In the genomic region with DNA sequence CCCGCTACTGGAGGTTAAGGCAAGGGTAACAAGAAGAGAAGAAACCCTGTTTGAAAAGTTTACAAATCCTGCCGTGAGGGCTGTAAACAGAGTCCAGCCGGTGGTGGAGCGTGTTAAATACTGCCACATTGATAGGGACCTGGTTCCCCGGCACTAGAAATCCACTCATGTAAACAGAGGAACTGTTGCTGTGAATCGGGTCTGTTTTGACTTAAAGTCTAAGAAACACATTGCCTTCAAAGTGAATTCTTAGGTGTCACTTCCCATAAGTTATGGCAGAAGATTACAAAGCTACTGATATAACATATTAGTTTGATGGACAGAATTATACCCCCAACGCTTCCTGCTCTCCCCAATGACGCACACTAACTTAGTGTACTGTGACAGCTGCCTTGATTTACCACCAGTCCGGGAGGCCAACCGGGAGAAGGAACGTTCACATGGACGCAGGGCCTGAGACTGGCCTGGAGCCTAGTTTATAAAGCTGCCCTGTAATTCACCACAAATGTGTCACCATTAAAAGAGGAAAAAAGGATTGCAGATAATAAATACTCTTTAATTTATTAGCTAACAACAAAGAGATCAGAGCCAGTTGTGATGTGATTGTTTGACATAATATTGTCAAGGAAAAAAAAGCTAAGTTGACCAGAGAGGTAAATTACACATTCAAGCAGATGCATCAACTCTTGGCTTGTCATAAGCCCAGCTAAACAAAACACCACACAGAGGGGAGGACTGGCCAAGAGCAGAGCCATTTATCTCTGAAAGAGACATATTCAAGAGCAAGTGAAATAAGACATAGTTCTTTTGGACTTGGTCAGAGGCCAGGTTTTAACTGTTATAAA, we compare ENCODE assay signal across 16 cellular contexts.
DNase-seq lines count a peak whose midpoint lies in the region; TF ChIP-seq lines count a peak whose summit lies in the region.
"Had no signal": no experiment of that assay in that cellular context is flagged by ENCODE, and none has a peak within 500 bp of the region (broad histone marks: within the 10 kb centered on the region; RNA-seq: fewer than 3 reads in every experiment).

No MANE protein-coding gene starts in this region.

- H3K9me3 Mint-ChIP-seq in neural progenitor cell (peaks cover 2% of the 10 kb centered on the region), osteocyte (ENCODE audit: unreplicated experiment) (no peaks in the 10 kb centered on the region)
- H3K9me3 Mint-ChIP-seq: naive thymus-derived CD4-positive, alpha-beta T cell had no signal

- H3K4me3 Mint-ChIP-seq in neural progenitor cell, result no peak overlapping the region
- no peak overlapping the region for H3K4me3 Mint-ChIP-seq in osteocyte (ENCODE audit: unreplicated experiment)
- H3K4me3 Mint-ChIP-seq: naive thymus-derived CD4-positive, alpha-beta T cell had no signal

- H3K36me3 ChIP-seq in ovary (no peaks in the 10 kb centered on the region), neural progenitor cell (no peaks in the 10 kb centered on the region)
- H3K36me3 ChIP-seq: SJSA1 had no signal

- H3K27me3 Mint-ChIP-seq in neural progenitor cell (ENCODE audit: insufficient read depth, low read depth), result peaks cover 6% of the 10 kb centered on the region
- peaks cover 12% of the 10 kb centered on the region for H3K27me3 Mint-ChIP-seq in osteocyte (ENCODE audit: unreplicated experiment)
- H3K27me3 Mint-ChIP-seq: naive thymus-derived CD4-positive, alpha-beta T cell had no signal

- no peaks in the 10 kb centered on the region for H3F3A ChIP-seq in neural progenitor cell (ENCODE audit: low read depth)

- H2AFZ ChIP-seq in neural progenitor cell (replicated peaks), result no peak overlapping the region

- H3K9me3 ChIP-seq in ovary (no peaks in the 10 kb centered on the region), neural progenitor cell (ENCODE audit: low read depth) (no peaks in the 10 kb centered on the region)
- H3K9me3 ChIP-seq: SJSA1 had no signal

- TF ChIP-seq EP300 in ovary (IDR thresholded peaks at IDR 0.05), result peak; percentile 53

- peak; percentile 66 for DNase-seq in AG08396 (ENCODE audit: low spot score)
- DNase-seq in NCI-H226, result peak; percentile 94
- peak; percentile 83 for DNase-seq in fibroblast of pulmonary artery (ENCODE audit: low read depth)
- peak; percentile 83 to 97 (median 90) for DNase-seq in ovary
- DNase-seq in neural progenitor cell (ENCODE audit: low spot score), result no peak
- DNase-seq in osteocyte (ENCODE audit: extremely low spot score, unreplicated experiment), result no peak
- no peak for DNase-seq in NCI-H524 (lab: John Stamatoyannopoulos, UW)
- no peak for DNase-seq in NCI-H2227 (lab: John Stamatoyannopoulos, UW; ENCODE audit: unreplicated experiment)
- DNase-seq: activated CD8-positive, alpha-beta memory T cell treated with anti-CD3 and anti-CD28 coated beads, Interleukin-2, amount 50 U/mL, for 4 hours; amygdala; effector CD8-positive, alpha-beta T cell; naive thymus-derived CD4-positive, alpha-beta T cell; NCI-H1105 treated with DMSO at 0.1 percent for 48 hours; NCI-H748 treated with DMSO at 0.1 percent for 48 hours had no signal

- H3K27ac ChIP-seq in ovary (peak overlapping the region; percentile 23 to 85), neural progenitor cell (no peak overlapping the region)
- H3K27ac ChIP-seq: SJSA1, VCaP had no signal

- TF ChIP-seq CTCF in fibroblast of pulmonary artery (IDR thresholded peaks at IDR 0.05; ENCODE audit: low read length, missing control alignments) (no peak), ovary (IDR thresholded peaks at IDR 0.05) (no peak), neural progenitor cell (IDR thresholded peaks at IDR 0.05) (no peak), osteocyte (IDR thresholded peaks at IDR 0.05) (no peak)

- H3K79me2 ChIP-seq in neural progenitor cell (ENCODE audit: low read depth), result no peaks in the 10 kb centered on the region

- no peak overlapping the region for H3K4me2 ChIP-seq in neural progenitor cell

- H3K9ac ChIP-seq in neural progenitor cell, result no peak overlapping the region

- no peaks in the 10 kb centered on the region for H4K20me1 ChIP-seq in neural progenitor cell (ENCODE audit: low read depth)

- H3K36me3 Mint-ChIP-seq in neural progenitor cell (no peaks in the 10 kb centered on the region), osteocyte (ENCODE audit: unreplicated experiment) (no peaks in the 10 kb centered on the region)
- H3K36me3 Mint-ChIP-seq: naive thymus-derived CD4-positive, alpha-beta T cell had no signal

- intact Hi-C loops in ovary (cut with DNase I), result loop anchor here in 1 of 4 donors (5.0 to 10.0 kb wide), 2 partner anchors 303 to 855 kb away; no protein-coding TSS in a partner anchor

- H3K4me1 ChIP-seq in ovary (ENCODE audit: insufficient read depth), result peaks cover 21% of the 10 kb centered on the region
- H3K4me1 ChIP-seq in neural progenitor cell, result no peaks in the 10 kb centered on the region
- H3K4me1 ChIP-seq: SJSA1 had no signal

- H3K27me3 ChIP-seq in ovary, result no peaks in the 10 kb centered on the region
- no peaks in the 10 kb centered on the region for H3K27me3 ChIP-seq in neural progenitor cell
- H3K27me3 ChIP-seq: SJSA1 had no signal

- WGBS in ovary, 3 donors, result 7 to 17% (median 12%) methylated on average over 12 of the region's 12 CpGs

- H3K4me1 Mint-ChIP-seq in neural progenitor cell (no peaks in the 10 kb centered on the region), osteocyte (ENCODE audit: unreplicated experiment) (peaks cover 4% of the 10 kb centered on the region)
- H3K4me1 Mint-ChIP-seq: naive thymus-derived CD4-positive, alpha-beta T cell had no signal

- H3K4me3 ChIP-seq in fibroblast of pulmonary artery (replicated peaks; ENCODE audit: low read depth, low read length) (no peak overlapping the region), ovary (no peak overlapping the region), neural progenitor cell (no peak overlapping the region)
- H3K4me3 ChIP-seq: SJSA1 had no signal

- TF ChIP-seq POLR2A in ovary (IDR thresholded peaks at IDR 0.05), result no peak

- no peak overlapping the region for H3K27ac Mint-ChIP-seq in neural progenitor cell
- no peak overlapping the region for H3K27ac Mint-ChIP-seq in osteocyte (ENCODE audit: unreplicated experiment)
- H3K27ac Mint-ChIP-seq: naive thymus-derived CD4-positive, alpha-beta T cell had no signal

Comparison
In these comparisons a context has a peak if more than half of its experiments do, and no peak if none do; other contexts are left out.
1. DNase-seq: peak in AG08396 (single experiment), NCI-H226 (single experiment), fibroblast of pulmonary artery (single experiment) and ovary (5 of 5); none in neural progenitor cell (single experiment), osteocyte (single experiment), NCI-H524 (0 of 2) and NCI-H2227 (single experiment).